31 cellular contexts compared by ENCODE assay signal in the genomic region with DNA sequence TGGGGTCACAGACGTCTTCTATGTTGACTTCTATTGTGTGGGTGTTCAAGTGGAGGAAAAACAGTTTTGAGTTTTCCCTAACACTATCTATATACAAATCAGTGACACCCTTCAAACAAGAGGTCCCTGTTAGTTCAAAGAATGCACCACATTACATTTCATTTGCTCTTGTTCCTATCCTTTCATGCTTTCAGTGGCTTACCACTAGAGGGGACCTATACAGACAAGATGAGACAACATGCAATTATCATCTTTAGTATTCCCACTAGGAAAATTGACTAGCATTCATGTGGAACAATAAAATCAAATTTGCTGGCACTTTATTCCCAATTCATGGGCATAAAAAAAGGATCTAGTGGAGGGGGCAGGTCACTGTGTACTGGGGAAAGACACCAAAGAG. TPM values are rescaled to one million over a fixed set of nuclear protein-coding genes. Genes with fewer than 3 reads are reported as not detected.
A peak's percentile ranks its signal among the peaks of the same experiment; 100 is the strongest.
DNase-seq lines count a peak whose midpoint lies in the region; ATAC-seq and TF ChIP-seq lines count a peak whose summit lies in the region.
"Had no signal": no experiment of that assay in that cellular context is flagged by ENCODE, and none has a peak within 500 bp of the region (broad histone marks: within the 10 kb centered on the region; RNA-seq: fewer than 3 reads in every experiment).

No MANE protein-coding gene starts in this region.

- BruUV-seq in mammary epithelial cell (replicated peaks; lab: Mats Ljungman, UMichigan) (no TSS peak), MCF 10A (replicated peaks; lab: Mats Ljungman, UMichigan) (no TSS peak)

- no peak for DNase-seq in mammary epithelial cell
- no peak for DNase-seq in MCF 10A (ENCODE audit: unreplicated experiment)
- DNase-seq in NCI-H2227 treated with DMSO at 0.1 percent for 48 hours (lab: John Stamatoyannopoulos, UW), result peak; percentile 54
- no peak for DNase-seq in endodermal cell
- no peak for DNase-seq in stimulated activated CD4-positive, alpha-beta T cell treated with anti-CD3 and anti-CD28 coated beads, Interleukin-4, amount 100 ng/mL, for 24 hours
- no peak for DNase-seq in T-helper 2 cell
- DNase-seq: activated CD4-positive, CD25-positive, alpha-beta regulatory T cell treated with anti-CD3 and anti-CD28 coated beads, Interleukin-2, amount 50 U/mL, for 72 hours; activated CD8-positive, alpha-beta T cell treated with anti-CD3 and anti-CD28 coated beads for 36 hours; activated naive CD4-positive, alpha-beta T cell treated with anti-CD3 and anti-CD28 coated beads, Interleukin-2, amount 50 U/mL, for 16 hours; amniotic stem cell; colonic mucosa; DND-41; HFFc6; left ventricle myocardium inferior; MV-4-11; NCI-H1436 treated with DMSO at 0.1 percent for 48 hours; NCI-H526; nucleus accumbens; psoas muscle; stimulated activated naive CD8-positive, alpha-beta T cell treated with anti-CD3 and anti-CD28 coated beads, Interleukin-15, amount 100 ng/mL, for 72 hours; T-cell; thyroid gland had no signal

- peaks cover 4% of the 10 kb centered on the region for H3K4me1 ChIP-seq in mammary epithelial cell (ENCODE audit: insufficient read depth, low read length)
- peaks cover 3% of the 10 kb centered on the region for H3K4me1 ChIP-seq in endodermal cell (ENCODE audit: control insufficient read depth, insufficient read depth, low read length)
- H3K4me1 ChIP-seq: A549, breast epithelium, colonic mucosa, esophagus muscularis mucosa, left ventricle myocardium inferior, psoas muscle, SJSA1, thyroid gland had no signal

- CTCF ChIA-PET in mammary epithelial cell (lab: Charles Lee; ENCODE audit: low non-redundant PET) (no interaction called here), MCF 10A (lab: Yijun Ruan, JAX) (interaction anchor here (0.6 to 0.9 kb wide), 5 partner anchors 12 to 259 kb away, joined by 3 to 4 read pairs (median 3); no protein-coding TSS in a partner anchor)

- H3K79me2 ChIP-seq in mammary epithelial cell (ENCODE audit: insufficient read depth, low read length), result no peaks in the 10 kb centered on the region

- no peak overlapping the region for H3K4me3 Mint-ChIP-seq in MCF 10A (ENCODE audit: unreplicated experiment)
- no peak overlapping the region for H3K4me3 Mint-ChIP-seq in endodermal cell
- H3K4me3 Mint-ChIP-seq: activated CD8-positive, alpha-beta T cell treated with anti-CD3 and anti-CD28 coated beads for 36 hours; activated T-helper 17 cell treated with anti-CD3 and anti-CD28 coated beads, Interleukin-2, amount 50 U/mL, for 72 hours; CD14-positive monocyte; HFFc6; stimulated activated naive CD8-positive, alpha-beta T cell treated with anti-CD3 and anti-CD28 coated beads, Interleukin-15, amount 100 ng/mL, for 72 hours; T-cell had no signal

- H3K4me2 ChIP-seq in mammary epithelial cell (ENCODE audit: insufficient read depth, low read depth, low read length), result no peak overlapping the region
- H3K4me2 ChIP-seq: A549, KMS-11 had no signal

- H3K36me3 ChIP-seq in mammary epithelial cell (ENCODE audit: insufficient read depth, low read length) (no peaks in the 10 kb centered on the region), endodermal cell (ENCODE audit: control insufficient read depth, insufficient read depth, low read length) (no peaks in the 10 kb centered on the region)
- H3K36me3 ChIP-seq: breast epithelium, colonic mucosa, esophagus muscularis mucosa, left ventricle myocardium inferior, SJSA1, thyroid gland had no signal

- H3K27ac Mint-ChIP-seq in MCF 10A (ENCODE audit: low read depth, unreplicated experiment), result no peak overlapping the region
- no peak overlapping the region for H3K27ac Mint-ChIP-seq in endodermal cell
- H3K27ac Mint-ChIP-seq: activated CD8-positive, alpha-beta T cell treated with anti-CD3 and anti-CD28 coated beads for 36 hours; activated T-helper 17 cell treated with anti-CD3 and anti-CD28 coated beads, Interleukin-2, amount 50 U/mL, for 72 hours; CD14-positive monocyte; HFFc6; stimulated activated naive CD8-positive, alpha-beta T cell treated with anti-CD3 and anti-CD28 coated beads, Interleukin-15, amount 100 ng/mL, for 72 hours; T-cell had no signal

- dilution Hi-C loops in mammary epithelial cell (cut with HindIII; ENCODE audit: low sequenced_read_pairs), result no loop called here

- TF ChIP-seq CTCF in mammary epithelial cell (conservative IDR thresholded peaks at IDR 0.05 in 1 of 2, IDR thresholded peaks at IDR 0.05 in 1 of 2; ENCODE audit: extremely low read depth in 1 of 2, insufficient read depth in 1 of 2, low read depth in 1 of 2, low read length in 2 of 2) (peak; percentile 1 to 11), MCF 10A (IDR thresholded peaks at IDR 0.05; ENCODE audit: unreplicated experiment) (no peak), endodermal cell (conservative IDR thresholded peaks at IDR 0.05) (peak; percentile 41)

- 92% methylated on average over 1 of the region's 1 CpG for WGBS in mammary epithelial cell (ENCODE audit: low coverage, missing lambda C conversion rate)
- 60% methylated on average over 1 of the region's 1 CpG; no CpG with 5 or more reads in 1 of the 2 experiments for WGBS in endodermal cell (ENCODE audit: insufficient coverage in 1 of 2, insufficient read length in 1 of 2), 2 experiments

- in situ Hi-C loops in mammary epithelial cell (cut with MboI; ENCODE audit: low sequenced_read_pairs in 2 of 2), result loop anchor here (25.0 kb wide), 2 partner anchors 319 to 469 kb away; a partner anchor contains a TSS

- H3K9me3 ChIP-seq in mammary epithelial cell (replicated peaks; ENCODE audit: insufficient read depth, low read length), result no peaks in the 10 kb centered on the region
- H3K9me3 ChIP-seq in endodermal cell (ENCODE audit: control insufficient read depth, low read length), result no peaks in the 10 kb centered on the region
- H3K9me3 ChIP-seq: A549, breast epithelium, colonic mucosa, esophagus muscularis mucosa, left ventricle myocardium inferior, psoas muscle, SJSA1, thyroid gland had no signal

- ATAC-seq in HG03196 (IDR thresholded peaks at IDR 0.05; ENCODE audit: unreplicated experiment) (no peak), GM19397 (IDR thresholded peaks at IDR 0.05; ENCODE audit: unreplicated experiment) (no peak)
- ATAC-seq: A549; activated CD8-positive, alpha-beta T cell treated with anti-CD3 and anti-CD28 coated beads for 36 hours; activated T-helper 17 cell treated with anti-CD3 and anti-CD28 coated beads, Interleukin-2, amount 50 U/mL, for 72 hours; psoas muscle; stimulated activated naive CD8-positive, alpha-beta T cell treated with anti-CD3 and anti-CD28 coated beads, Interleukin-15, amount 100 ng/mL, for 72 hours; T-cell had no signal

- H3K4me3 ChIP-seq in mammary epithelial cell (replicated peaks in 1 of 3; ENCODE audit: insufficient read depth in 1 of 3, low read depth in 2 of 3, low read length in 3 of 3), result no peak overlapping the region
- no peak overlapping the region for H3K4me3 ChIP-seq in endodermal cell (ENCODE audit: low read length)
- H3K4me3 ChIP-seq: A549, breast epithelium, colonic mucosa, esophagus muscularis mucosa, left ventricle myocardium inferior, psoas muscle, SJSA1, thyroid gland had no signal

- H3K27me3 ChIP-seq in mammary epithelial cell (ENCODE audit: insufficient read depth, low read length), result no peaks in the 10 kb centered on the region
- no peaks in the 10 kb centered on the region for H3K27me3 ChIP-seq in endodermal cell (ENCODE audit: control insufficient read depth, insufficient read depth, low read length, poor library complexity, severe bottlenecking)
- H3K27me3 ChIP-seq: breast epithelium, colonic mucosa, esophagus muscularis mucosa, SJSA1, thyroid gland had no signal

- H3K9me3 Mint-ChIP-seq in MCF 10A (ENCODE audit: unreplicated experiment) (peaks cover 8% of the 10 kb centered on the region), endodermal cell (peaks cover 3% of the 10 kb centered on the region)
- H3K9me3 Mint-ChIP-seq: activated CD8-positive, alpha-beta T cell treated with anti-CD3 and anti-CD28 coated beads for 36 hours; activated T-helper 17 cell treated with anti-CD3 and anti-CD28 coated beads, Interleukin-2, amount 50 U/mL, for 72 hours; T-cell had no signal

- no peak overlapping the region for H2AFZ ChIP-seq in mammary epithelial cell (ENCODE audit: low read depth, low read length)

- H3K9ac ChIP-seq in mammary epithelial cell (ENCODE audit: insufficient read depth, low read length), result no peak overlapping the region
- no peak overlapping the region for H3K9ac ChIP-seq in endodermal cell (ENCODE audit: extremely low read depth, low read length, poor library complexity, severe bottlenecking)
- H3K9ac ChIP-seq: KMS-11 had no signal

- no peaks in the 10 kb centered on the region for H3K4me1 Mint-ChIP-seq in MCF 10A (ENCODE audit: insufficient read depth, unreplicated experiment)
- peaks cover 14% of the 10 kb centered on the region for H3K4me1 Mint-ChIP-seq in endodermal cell
- H3K4me1 Mint-ChIP-seq: activated T-helper 17 cell treated with anti-CD3 and anti-CD28 coated beads, Interleukin-2, amount 50 U/mL, for 72 hours; CD14-positive monocyte; stimulated activated naive CD8-positive, alpha-beta T cell treated with anti-CD3 and anti-CD28 coated beads, Interleukin-15, amount 100 ng/mL, for 72 hours; T-cell had no signal

- POLR2A ChIA-PET in MCF 10A (lab: Yijun Ruan, JAX), result interaction anchor here (0.7 kb wide), 1 partner anchor 614 kb away, joined by 3 read pairs; no protein-coding TSS in a partner anchor

- no peak overlapping the region for H3K27ac ChIP-seq in mammary epithelial cell (ENCODE audit: insufficient read depth, low read depth, low read length)
- no peak overlapping the region for H3K27ac ChIP-seq in endodermal cell (ENCODE audit: low read depth, low read length)
- H3K27ac ChIP-seq: A549, breast epithelium, colonic mucosa, esophagus muscularis mucosa, KMS-11, left ventricle myocardium inferior, psoas muscle, SJSA1, thyroid gland had no signal

- no peaks in the 10 kb centered on the region for H3K27me3 Mint-ChIP-seq in MCF 10A (ENCODE audit: insufficient read depth, unreplicated experiment)
- H3K27me3 Mint-ChIP-seq in endodermal cell (ENCODE audit: insufficient read depth), result peaks cover 2% of the 10 kb centered on the region
- H3K27me3 Mint-ChIP-seq: stimulated activated naive CD8-positive, alpha-beta T cell treated with anti-CD3 and anti-CD28 coated beads, Interleukin-15, amount 100 ng/mL, for 72 hours had no signal

- intact Hi-C loops in mammary epithelial cell (cut with micrococcal nuclease), result no loop called here
- intact Hi-C loops in MCF 10A (cut with micrococcal nuclease), result no loop called here

- H3K36me3 Mint-ChIP-seq in MCF 10A (ENCODE audit: insufficient read depth, unreplicated experiment) (no peaks in the 10 kb centered on the region), endodermal cell (ENCODE audit: low read depth) (no peaks in the 10 kb centered on the region)
- H3K36me3 Mint-ChIP-seq: CD14-positive monocyte, T-cell had no signal

- H4K20me1 ChIP-seq in mammary epithelial cell (ENCODE audit: insufficient read depth, low read length), result no peaks in the 10 kb centered on the region

RNA-seq across cellular contexts. Expression of a gene that starts 13.3 kb away (rescaled TPM):
- total RNA-seq in mammary epithelial cell (10 to 100 TPM in 1 of 2 donors, 1 to 10 TPM in 1; 3.8 to 19.8 TPM), MCF 10A (2022) (15.2 and 18.3 TPM in 2 replicates), endodermal cell (10 to 100 TPM; 34.7 to 41.5 TPM)
- 2.5 TPM for polyA plus RNA-seq in mammary epithelial cell
- 2.0 TPM for polyA minus RNA-seq in mammary epithelial cell
- polyA plus RNA-seq in endodermal cell (2013, experiment 1 of 2), result 40.1 TPM
- polyA plus RNA-seq in endodermal cell (2013, experiment 2 of 2), result 41.6 TPM
